In the genomic region with DNA sequence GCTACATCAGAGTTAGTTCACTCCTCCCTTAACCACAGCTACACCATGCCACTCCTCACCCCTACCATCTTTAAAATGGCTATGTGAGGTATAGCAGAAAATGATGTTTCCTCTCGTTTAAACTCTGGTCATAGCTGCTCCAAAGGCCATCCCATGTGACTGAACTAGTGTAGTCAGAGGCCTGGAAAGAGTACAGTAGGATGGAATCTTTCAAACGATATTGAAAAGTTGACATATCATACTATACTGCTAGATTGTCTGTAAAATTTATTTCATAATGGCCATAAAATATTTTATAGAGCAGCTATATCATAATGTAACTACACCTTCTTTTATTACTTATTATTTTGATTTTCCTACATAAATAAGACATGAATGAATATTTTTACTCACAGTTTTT, we compare ENCODE assay signal across 5 cellular contexts.
"Had no signal": no experiment of that assay in that cellular context is flagged by ENCODE, and none has a peak within 500 bp of the region (broad histone marks: within the 10 kb centered on the region; RNA-seq: fewer than 3 reads in every experiment).

No MANE protein-coding gene starts in this region.

- H3K4me1 Mint-ChIP-seq: GM23338, H9, IgD-negative memory B cell had no signal

- DNase-seq: H9, HCEC 1CT, KBM-7 had no signal

- H3K4me3 Mint-ChIP-seq: GM23338, H9, IgD-negative memory B cell had no signal

- ATAC-seq: GM23338 had no signal

- H3K9me3 Mint-ChIP-seq: GM23338, H9, IgD-negative memory B cell had no signal

- H3K4me2 ChIP-seq: GM23338 had no signal

- H3K27ac Mint-ChIP-seq: GM23338, H9, IgD-negative memory B cell had no signal

- H3K4me3 ChIP-seq: GM23338 had no signal

- H2AFZ ChIP-seq: GM23338 had no signal
